16 cellular contexts compared by ENCODE assay signal in the genomic region with DNA sequence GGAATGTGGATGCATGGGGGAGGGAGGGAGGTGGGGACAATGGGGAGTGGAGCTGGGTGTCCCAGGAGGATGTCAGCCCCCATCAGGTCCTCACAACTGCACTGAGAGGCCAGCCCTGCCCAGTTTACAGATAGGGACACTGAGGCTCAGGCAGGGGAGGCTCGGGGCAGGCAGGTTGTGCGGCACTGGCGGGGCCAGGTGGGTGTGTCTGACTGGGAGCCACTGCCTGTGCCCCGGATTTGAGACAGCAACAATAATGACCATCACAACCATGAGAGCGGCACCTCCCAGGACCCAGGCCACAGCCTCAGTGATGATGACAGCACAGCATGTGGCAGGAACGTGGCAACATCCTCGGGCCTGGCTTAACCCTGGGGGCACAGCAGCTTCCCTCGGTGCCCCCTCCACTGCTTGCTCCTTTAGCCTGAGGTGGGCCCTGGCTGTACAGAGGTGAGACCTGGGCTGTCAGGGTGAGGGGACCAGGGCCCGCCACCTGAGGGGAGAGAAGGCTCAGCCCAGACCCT. TPM values are rescaled to one million over a fixed set of nuclear protein-coding genes. Genes with fewer than 3 reads are reported as not detected.
A peak's percentile ranks its signal among the peaks of the same experiment; 100 is the strongest.
DNase-seq lines count a peak whose midpoint lies in the region; ATAC-seq and TF ChIP-seq lines count a peak whose summit lies in the region.
"Had no signal": no experiment of that assay in that cellular context is flagged by ENCODE, and none has a peak within 500 bp of the region (broad histone marks: within the 10 kb centered on the region; RNA-seq: fewer than 3 reads in every experiment).

No MANE protein-coding gene starts in this region.

- H3K27ac Mint-ChIP-seq in neural crest cell (ENCODE audit: unreplicated experiment) (peak overlapping the region; percentile 74), chondrocyte (ENCODE audit: unreplicated experiment) (no peak overlapping the region)
- no peak overlapping the region for H3K27ac Mint-ChIP-seq in stimulated activated memory B cell treated with anti-CD40 and anti-IgM and Interleukin-4, amounts not matched to agents 10 μg/mL and 1 μg/mL and 100 μg/mL, for 72 hours
- H3K27ac Mint-ChIP-seq: B cell; CD4-positive, alpha-beta T cell; GM23338 had no signal

- H3K9me3 Mint-ChIP-seq in neural crest cell (no peaks in the 10 kb centered on the region), chondrocyte (ENCODE audit: low read depth) (no peaks in the 10 kb centered on the region)
- H3K9me3 Mint-ChIP-seq in stimulated activated memory B cell treated with anti-CD40 and anti-IgM and Interleukin-4, amounts not matched to agents 10 μg/mL and 1 μg/mL and 100 μg/mL, for 72 hours: no peaks in the 10 kb centered on the region
- H3K9me3 Mint-ChIP-seq: CD14-positive monocyte; CD4-positive, alpha-beta T cell; CD8-positive, alpha-beta memory T cell; GM23338 had no signal

- H3K36me3 Mint-ChIP-seq in neural crest cell (ENCODE audit: low read depth) (no peaks in the 10 kb centered on the region), chondrocyte (ENCODE audit: low read depth) (peaks cover 9% of the 10 kb centered on the region)
- no peaks in the 10 kb centered on the region for H3K36me3 Mint-ChIP-seq in stimulated activated memory B cell treated with anti-CD40 and anti-IgM and Interleukin-4, amounts not matched to agents 10 μg/mL and 1 μg/mL and 100 μg/mL, for 72 hours
- H3K36me3 Mint-ChIP-seq: CD14-positive monocyte; CD8-positive, alpha-beta memory T cell had no signal

- no peak for TF ChIP-seq CTCF in neural crest cell (conservative IDR thresholded peaks at IDR 0.05)
- TF ChIP-seq CTCF in chondrocyte (IDR thresholded peaks at IDR 0.05): no peak

- intact Hi-C loops in Right ventricle myocardium superior (cut with DNase I): no loop called here
- intact Hi-C loops in cardiac septum (cut with DNase I): no loop called here

- H3K4me1 Mint-ChIP-seq in neural crest cell: peaks cover 40% of the 10 kb centered on the region
- H3K4me1 Mint-ChIP-seq in stimulated activated memory B cell treated with anti-CD40 and anti-IgM and Interleukin-4, amounts not matched to agents 10 μg/mL and 1 μg/mL and 100 μg/mL, for 72 hours: no peaks in the 10 kb centered on the region
- peaks cover 21% of the 10 kb centered on the region for H3K4me1 Mint-ChIP-seq in chondrocyte (ENCODE audit: low read depth)
- H3K4me1 Mint-ChIP-seq: CD14-positive monocyte had no signal

- peak; percentile 33 for DNase-seq in Right ventricle myocardium superior
- DNase-seq in cardiac septum (ENCODE audit: low spot score): no peak
- no peak for DNase-seq in neural crest cell (ENCODE audit: low read depth, low spot score)
- no peak for DNase-seq in NCI-H526 (lab: John Stamatoyannopoulos, UW)
- DNase-seq in chondrocyte (ENCODE audit: low spot score): no peak
- DNase-seq: Calu3; CD4-positive, alpha-beta T cell; CD8-positive, alpha-beta memory T cell; DMS53; DMS79 treated with DMSO at 0.1 percent for 48 hours; GF-D8; HCEC 1CT had no signal

- H3K27me3 Mint-ChIP-seq in neural crest cell (ENCODE audit: low read depth) (peaks cover 3% of the 10 kb centered on the region), chondrocyte (ENCODE audit: low read depth) (peaks cover 20% of the 10 kb centered on the region)
- peaks cover 74% of the 10 kb centered on the region for H3K27me3 Mint-ChIP-seq in stimulated activated memory B cell treated with anti-CD40 and anti-IgM and Interleukin-4, amounts not matched to agents 10 μg/mL and 1 μg/mL and 100 μg/mL, for 72 hours

- H3K4me3 Mint-ChIP-seq in neural crest cell (no peak overlapping the region), chondrocyte (ENCODE audit: unreplicated experiment) (no peak overlapping the region)
- no peak overlapping the region for H3K4me3 Mint-ChIP-seq in stimulated activated memory B cell treated with anti-CD40 and anti-IgM and Interleukin-4, amounts not matched to agents 10 μg/mL and 1 μg/mL and 100 μg/mL, for 72 hours
- H3K4me3 Mint-ChIP-seq: B cell; CD4-positive, alpha-beta T cell; CD8-positive, alpha-beta memory T cell; GM23338 had no signal

- ATAC-seq in Right ventricle myocardium superior (ENCODE audit: poor library complexity): no peak
- peak; percentile 25 for ATAC-seq in stimulated activated memory B cell treated with anti-CD40 and anti-IgM and Interleukin-4, amounts not matched to agents 10 μg/mL and 1 μg/mL and 100 μg/mL, for 72 hours
- ATAC-seq: GM23338 had no signal

RNA-seq across cellular contexts. Expression of gene SHISAL1, which starts 32.0 kb away (rescaled TPM):
- total RNA-seq in Right ventricle myocardium superior (1.3 TPM), cardiac septum (0.70 TPM), neural crest cell (4.2 and 4.3 TPM in 2 replicates), chondrocyte (7.5 to 20.9 TPM (median 8.3 TPM) in 3 replicates)
- total RNA-seq: B cell; Calu3; CD4-positive, alpha-beta T cell; CD8-positive, alpha-beta memory T cell had no signal
